ENCODE assay signal across 8 cellular contexts in genomic region chr22:30005213-30005857, GRCh38.
DNase-seq lines count a peak whose midpoint lies in the region; ATAC-seq and TF ChIP-seq lines count a peak whose summit lies in the region.

No MANE protein-coding gene starts in this region.

- DNase-seq in GM04504 (ENCODE audit: low read depth) (peak; percentile 50), NAMALWA (ENCODE audit: low spot score) (peak; percentile 71), T-helper 9 cell (peak; percentile 52), astrocyte of the hippocampus (ENCODE audit: low read depth, low spot score) (peak; percentile 85), hippocampal formation (lab: John Stamatoyannopoulos, UW) (peak; percentile 39 to 50), smooth muscle cell (lab: John Stamatoyannopoulos, UW; ENCODE audit: unreplicated experiment) (peak; percentile 30)

- H3K4me1 ChIP-seq in smooth muscle cell (ENCODE audit: low read depth), result peaks cover 5% of the 10 kb centered on the region

- 23% methylated on average over 3 of the region's 3 CpGs for WGBS in smooth muscle cell (ENCODE audit: low lambda C conversion rate)

- H4K20me1 ChIP-seq in smooth muscle cell (ENCODE audit: low read depth), result peaks cover 15% of the 10 kb centered on the region

- H3K9ac ChIP-seq in smooth muscle cell (ENCODE audit: low read depth), result no peak overlapping the region

- peaks cover 5% of the 10 kb centered on the region for H3K79me2 ChIP-seq in smooth muscle cell (ENCODE audit: low read depth)

- no peak overlapping the region for H3K27ac ChIP-seq in smooth muscle cell (ENCODE audit: low read depth)

- H3K36me3 ChIP-seq in smooth muscle cell (ENCODE audit: low read depth), result peaks cover 12% of the 10 kb centered on the region

- H3F3A ChIP-seq in smooth muscle cell (ENCODE audit: low read depth), result no peaks in the 10 kb centered on the region

- H2AFZ ChIP-seq in smooth muscle cell (ENCODE audit: low read depth), result no peak overlapping the region

- no peaks in the 10 kb centered on the region for H3K27me3 ChIP-seq in smooth muscle cell (ENCODE audit: low read depth)

- no peak overlapping the region for H3K4me3 ChIP-seq in smooth muscle cell

- H3K9me3 ChIP-seq in smooth muscle cell (replicated peaks; ENCODE audit: low read depth), result no peaks in the 10 kb centered on the region

- TF ChIP-seq CTCF in smooth muscle cell (IDR thresholded peaks at IDR 0.05; ENCODE audit: borderline replicate concordance, insufficient read depth, poor library complexity, severe bottlenecking), result peak; percentile 99

- H3K4me2 ChIP-seq in smooth muscle cell, result no peak overlapping the region

- no peak for ATAC-seq in GM18511 (IDR thresholded peaks at IDR 0.05; ENCODE audit: unreplicated experiment)
- no peak for ATAC-seq in GM18861 (IDR thresholded peaks at IDR 0.05; ENCODE audit: unreplicated experiment)

Comparison
In these comparisons a context has a peak if more than half of its experiments do, and no peak if none do; other contexts are left out.
1. DNase-seq: peak in every context shown above with its lines; median percentile 85 in astrocyte of the hippocampus; 71 in NAMALWA; 52 in T-helper 9 cell; 50 in GM04504; 44 in hippocampal formation; 30 in smooth muscle cell.